In genomic region chr2:11945139-11946126, GRCh38 we compare ENCODE assay signal across 9 cellular contexts.
A peak's percentile ranks its signal among the peaks of the same experiment; 100 is the strongest.
DNase-seq lines count a peak whose midpoint lies in the region; ATAC-seq, FAIRE-seq and TF ChIP-seq lines count a peak whose summit lies in the region.
"Had no signal": no experiment of that assay in that cellular context is flagged by ENCODE, and none has a peak within 500 bp of the region (broad histone marks: within the 10 kb centered on the region; RNA-seq: fewer than 3 reads in every experiment).

No MANE protein-coding gene starts in this region.

- no peaks in the 10 kb centered on the region for H3K27me3 ChIP-seq in H7 (ENCODE audit: control insufficient read depth, insufficient read depth, low read length)

- no peaks in the 10 kb centered on the region for H3K27me3 Mint-ChIP-seq in osteocyte (ENCODE audit: unreplicated experiment)

- H3K27ac Mint-ChIP-seq in osteocyte (ENCODE audit: unreplicated experiment) = no peak overlapping the region

- TF ChIP-seq CTCF in epithelial cell of proximal tubule (conservative IDR thresholded peaks at IDR 0.05; ENCODE audit: low read depth, low read length) (no peak), osteocyte (IDR thresholded peaks at IDR 0.05) (no peak)

- peaks cover 18% of the 10 kb centered on the region for H3K4me1 Mint-ChIP-seq in osteocyte (ENCODE audit: unreplicated experiment)

- DNase-seq in GM18507 (ENCODE audit: extremely low spot score, insufficient read length, low read depth) (no peak), epithelial cell of proximal tubule (ENCODE audit: low read depth) (peak; percentile 9), globus pallidus (ENCODE audit: low spot score) (no peak), osteocyte (ENCODE audit: extremely low spot score, unreplicated experiment) (no peak), H7 (no peak)
- DNase-seq in NK-92 treated with Interleukin-12 subunit alpha and Interleukin-12 subunit beta, amount 100 ng/mL, for 24 hours (lab: John Stamatoyannopoulos, UW) = no peak
- DNase-seq: nucleus accumbens had no signal

- peak; percentile 76 for FAIRE-seq in GM18507 (lab: Jason Lieb, UNC)

- H3K36me3 Mint-ChIP-seq in osteocyte (ENCODE audit: unreplicated experiment) = no peaks in the 10 kb centered on the region

- H3K4me3 ChIP-seq in epithelial cell of proximal tubule (ENCODE audit: low read depth, low read length) (no peak overlapping the region), H7 (ENCODE audit: insufficient read depth, low read depth, low read length) (no peak overlapping the region)

- ATAC-seq in GM21619 (IDR thresholded peaks at IDR 0.05; ENCODE audit: unreplicated experiment) (peak; percentile 95), HG03575 (IDR thresholded peaks at IDR 0.05; ENCODE audit: extremely low read depth, insufficient number of reproducible peaks, low FRiP score, unreplicated experiment) (peak; percentile 58)

- H3K9me3 Mint-ChIP-seq in osteocyte (ENCODE audit: unreplicated experiment) = no peaks in the 10 kb centered on the region

- H3K36me3 ChIP-seq in H7 (replicated peaks; ENCODE audit: control insufficient read depth, insufficient read depth, low read length) = no peaks in the 10 kb centered on the region

- H3K4me3 Mint-ChIP-seq in osteocyte (ENCODE audit: unreplicated experiment) = no peak overlapping the region
